10 cellular contexts compared by ENCODE assay signal in the genomic region with DNA sequence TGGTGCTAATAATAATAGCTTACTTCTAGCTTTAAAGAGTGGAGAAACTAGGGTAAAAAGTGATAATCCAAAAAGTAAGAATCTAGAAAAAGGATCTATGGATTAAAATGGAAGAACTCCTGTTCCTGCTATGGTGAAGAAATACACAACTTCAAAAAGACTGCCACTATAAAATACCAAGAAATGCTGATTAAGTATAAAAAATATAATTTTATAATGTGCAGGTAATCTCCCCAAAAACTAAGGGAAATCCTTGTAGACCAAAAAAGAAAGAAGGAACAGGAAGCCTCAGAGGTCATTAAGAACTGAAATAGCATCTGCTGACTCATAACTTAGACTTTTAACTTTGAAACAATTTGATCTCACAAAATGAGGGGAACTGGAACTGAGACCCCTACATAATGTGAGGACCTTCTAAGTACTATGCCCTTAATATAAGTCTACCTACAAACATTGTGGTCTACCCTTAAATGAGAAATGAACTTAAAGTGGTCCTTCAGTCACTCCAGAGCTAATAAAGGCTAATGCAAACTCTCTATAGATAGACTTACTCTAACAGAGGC. TPM values are rescaled to one million over a fixed set of nuclear protein-coding genes. Genes with fewer than 3 reads are reported as not detected.
DNase-seq lines count a peak whose midpoint lies in the region; ATAC-seq lines count a peak whose summit lies in the region.
"Had no signal": no experiment of that assay in that cellular context is flagged by ENCODE, and none has a peak within 500 bp of the region (broad histone marks: within the 10 kb centered on the region; RNA-seq: fewer than 3 reads in every experiment).

No MANE protein-coding gene starts in this region.

- no peak overlapping the region for H3K27ac ChIP-seq in BLaER1 treated with 17β-estradiol and CSF1 and Interleukin-3, amounts not matched to agents 10 nM and 100 nM

- ATAC-seq in GM18909 (IDR thresholded peaks at IDR 0.05; ENCODE audit: poor library complexity, unreplicated experiment) (peak; percentile 73), HG02588 (IDR thresholded peaks at IDR 0.05; ENCODE audit: unreplicated experiment) (peak; percentile 50), HG03571 (IDR thresholded peaks at IDR 0.05; ENCODE audit: unreplicated experiment) (peak; percentile 82), T-helper 17 cell (no peak)
- ATAC-seq: esophagus mucosa had no signal

- peaks cover 3% of the 10 kb centered on the region for H3K4me1 Mint-ChIP-seq in T-helper 17 cell

- H3K4me1 ChIP-seq in BLaER1 treated with 17β-estradiol and CSF1 and Interleukin-3, amounts not matched to agents 10 nM and 100 nM, result peaks cover 0 to 30% (median 11%) of the 10 kb centered on the region in 10 experiments; a peak in 14 of 20 replicates

- no peak overlapping the region for H3K9ac ChIP-seq in BLaER1 treated with 17β-estradiol and CSF1 and Interleukin-3, amounts not matched to agents 10 nM and 100 nM

- H3K4me2 ChIP-seq in BLaER1 treated with 17β-estradiol and CSF1 and Interleukin-3, amounts not matched to agents 10 nM and 100 nM, result peak overlapping the region in 8 of 11 experiments; percentile 2 to 63 (median 40); a peak in 12 of 22 replicates

- no peak overlapping the region for H3K27ac Mint-ChIP-seq in T-helper 17 cell

- no peak for DNase-seq in stimulated activated CD4-positive, alpha-beta T cell treated with anti-CD3 and anti-CD28 coated beads, Interleukin-4, amount 100 ng/mL, for 24 hours
- DNase-seq in DMS153 (lab: John Stamatoyannopoulos, UW) (no peak), COR-L47 (lab: John Stamatoyannopoulos, UW) (no peak), T-helper 17 cell (no peak)
- DNase-seq: activated CD8-positive, alpha-beta memory T cell treated with anti-CD3 and anti-CD28 coated beads for 24 hours had no signal

- H4K20me1 ChIP-seq in BLaER1 treated with 17β-estradiol and CSF1 and Interleukin-3, amounts not matched to agents 10 nM and 100 nM, result no peaks in the 10 kb centered on the region

- peaks cover 0 to 18% (median 0%) of the 10 kb centered on the region in 11 experiments; a peak in 6 of 22 replicates for H3K36me3 ChIP-seq in BLaER1 treated with 17β-estradiol and CSF1 and Interleukin-3, amounts not matched to agents 10 nM and 100 nM

- no peaks in the 10 kb centered on the region for H3K27me3 Mint-ChIP-seq in T-helper 17 cell

- no peaks in the 10 kb centered on the region; a peak in 1 of 22 replicates for H3K27me3 ChIP-seq in BLaER1 treated with 17β-estradiol and CSF1 and Interleukin-3, amounts not matched to agents 10 nM and 100 nM

- no peak overlapping the region for H3K4me3 ChIP-seq in BLaER1 treated with 17β-estradiol and CSF1 and Interleukin-3, amounts not matched to agents 10 nM and 100 nM

- no peak overlapping the region for H3K4me3 Mint-ChIP-seq in T-helper 17 cell

- peaks cover 0 to 18% (median 12%) of the 10 kb centered on the region in 11 experiments; a peak in 13 of 22 replicates for H3K9me3 ChIP-seq in BLaER1 treated with 17β-estradiol and CSF1 and Interleukin-3, amounts not matched to agents 10 nM and 100 nM (replicated peaks in 1 of 11)
- H3K9me3 ChIP-seq in T-helper 17 cell (ENCODE audit: control insufficient read depth, low read length, poor library complexity, severe bottlenecking), result no peaks in the 10 kb centered on the region

- H3K36me3 Mint-ChIP-seq in T-helper 17 cell (ENCODE audit: low read depth), result no peaks in the 10 kb centered on the region

RNA-seq across cellular contexts. Expression of a gene that starts 50.6 kb away (rescaled TPM):
- total RNA-seq in T-helper 17 cell, result under 1 TPM in 1 of 2 donors, not detected in 1; 0.30 TPM

RNA-seq across cellular contexts. Expression of a gene that starts 56.1 kb away (rescaled TPM):
- total RNA-seq in T-helper 17 cell, result 10 to 100 TPM; 27.8 to 34.7 TPM
